In genomic region chr12:19572920-19573558, GRCh38 we compare ENCODE assay signal across 8 cellular contexts.
DNase-seq lines count a peak whose midpoint lies in the region; ATAC-seq, FAIRE-seq and TF ChIP-seq lines count a peak whose summit lies in the region.

No MANE protein-coding gene starts in this region.

- peaks cover 34% of the 10 kb centered on the region for H3K9me3 Mint-ChIP-seq in progenitor cell of endocrine pancreas (ENCODE audit: low read depth)

- H3K4me3 ChIP-seq in PC-3 (ENCODE audit: low read length) (no peak overlapping the region), epithelial cell of esophagus (ENCODE audit: low read length) (no peak overlapping the region)

- no peaks in the 10 kb centered on the region for H3K27me3 ChIP-seq in PC-3 (ENCODE audit: low read length)

- no peak for FAIRE-seq in GM12892 (lab: Jason Lieb, UNC)

- H3K9ac ChIP-seq in PC-3 (ENCODE audit: low read length): no peak overlapping the region

- H3K27ac ChIP-seq in C4-2B: peak overlapping the region; percentile 17; the same call in 1 of the 2 replicates
- H3K27ac ChIP-seq in PC-3 (ENCODE audit: low read length): no peak overlapping the region

- H3K4me2 ChIP-seq in PC-3 (ENCODE audit: low read length): peak overlapping the region; percentile 46; the same call in 1 of the 2 replicates

- peak overlapping the region; percentile 90 for H2AFZ ChIP-seq in PC-3 (ENCODE audit: low read length)

- no peak overlapping the region for H3K27ac Mint-ChIP-seq in progenitor cell of endocrine pancreas

- H3K4me1 ChIP-seq in PC-3 (ENCODE audit: insufficient read depth, low read length): peaks cover 7% of the 10 kb centered on the region; the same call in 1 of the 2 replicates

- POLR2A ChIA-PET in PC-3 (lab: Charles Lee; ENCODE audit: unreplicated experiment): no interaction called here

- no peaks in the 10 kb centered on the region for H3K79me2 ChIP-seq in PC-3 (ENCODE audit: low read length)

- H3K4me3 Mint-ChIP-seq in progenitor cell of endocrine pancreas (ENCODE audit: low read depth): no peak overlapping the region

- no peak for TF ChIP-seq POLR2A in GM12892 (IDR thresholded peaks at IDR 0.05; ENCODE audit: low read depth, low read length)

- no peaks in the 10 kb centered on the region for H4K20me1 ChIP-seq in PC-3 (ENCODE audit: low read length)

- peak; percentile 86 for TF ChIP-seq CTCF in C4-2B (conservative IDR thresholded peaks at IDR 0.05)
- peak; percentile 77 for TF ChIP-seq CTCF in PC-3 (conservative IDR thresholded peaks at IDR 0.05; ENCODE audit: low read depth, low read length)
- TF ChIP-seq CTCF in epithelial cell of esophagus (IDR thresholded peaks at IDR 0.05; ENCODE audit: insufficient read depth, low read depth, low read length, missing control alignments): peak; percentile 74
- peak; percentile 50 for TF ChIP-seq CTCF in progenitor cell of endocrine pancreas (IDR thresholded peaks at IDR 0.05; ENCODE audit: unreplicated experiment)

- no peaks in the 10 kb centered on the region for H3F3A ChIP-seq in PC-3 (ENCODE audit: low read length, unreplicated experiment)

- H3K36me3 ChIP-seq in PC-3 (ENCODE audit: low read depth, low read length): no peaks in the 10 kb centered on the region

- BruUV-seq in PC-3 (replicated peaks; lab: Mats Ljungman, UMichigan): no TSS peak

- peak; percentile 67 for ATAC-seq in PC-3

- intact Hi-C loops in PC-3 (cut with micrococcal nuclease): loop anchor here (1.0 to 2.0 kb wide), 2 partner anchors 70 to 804 kb away; no protein-coding TSS in a partner anchor

- CTCF ChIA-PET in PC-3 (lab: Charles Lee): no interaction called here

- H3K4me1 Mint-ChIP-seq in progenitor cell of endocrine pancreas (ENCODE audit: low read depth): peaks cover 6% of the 10 kb centered on the region

- no peaks in the 10 kb centered on the region for H3K27me3 Mint-ChIP-seq in progenitor cell of endocrine pancreas

- no peaks in the 10 kb centered on the region for H3K9me2 ChIP-seq in PC-3 (replicated peaks; ENCODE audit: low read length)

- no peaks in the 10 kb centered on the region for H3K9me3 ChIP-seq in PC-3 (ENCODE audit: low read length)

- DNase-seq in GM12892 (ENCODE audit: insufficient read length) (peak; percentile 12), HK-2 (ENCODE audit: unreplicated experiment) (peak; percentile 27), PC-3 (peak; percentile 70), epithelial cell of esophagus (ENCODE audit: low read depth) (peak; percentile 65), progenitor cell of endocrine pancreas (ENCODE audit: low spot score, unreplicated experiment) (no peak), NCI-H187 treated with DMSO at 0.1 percent for 48 hours (lab: John Stamatoyannopoulos, UW) (no peak), NCI-H128 (lab: John Stamatoyannopoulos, UW; ENCODE audit: unreplicated experiment) (no peak)

- H3K36me3 Mint-ChIP-seq in progenitor cell of endocrine pancreas (ENCODE audit: insufficient read depth): peaks cover 12% of the 10 kb centered on the region

Comparison
In these comparisons a context has a peak if more than half of its experiments do, and no peak if none do; other contexts are left out.
1. DNase-seq: peak in GM12892 (single experiment), HK-2 (single experiment), PC-3 (single experiment) and epithelial cell of esophagus (single experiment); none in progenitor cell of endocrine pancreas (single experiment), NCI-H187 treated with DMSO at 0.1 percent for 48 hours (single experiment) and NCI-H128 (single experiment).
2. Peak in every context shown above with its lines, with median percentiles within 50 percentile points of each other: CTCF ChIP-seq.